Comparison of ENCODE assay signal across 15 cellular contexts in the genomic region with DNA sequence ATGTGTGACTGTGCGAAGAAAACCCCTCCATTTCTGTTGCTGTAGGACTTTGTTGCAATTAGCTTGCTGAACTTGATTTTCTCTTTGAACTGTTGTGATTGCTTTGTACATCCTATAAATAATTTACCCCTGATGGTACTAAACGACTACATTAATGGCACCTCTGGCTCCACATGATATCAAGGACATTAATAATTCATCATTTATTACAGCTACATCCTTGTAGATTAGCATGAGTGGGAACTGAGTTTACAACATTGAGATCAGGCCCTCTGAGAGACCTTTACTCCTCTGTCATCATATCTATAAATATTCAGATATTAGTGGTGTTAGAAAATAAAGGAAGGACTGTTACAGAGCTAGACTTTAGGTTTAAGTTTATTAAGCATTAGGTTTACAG. TPM values are rescaled to one million over a fixed set of nuclear protein-coding genes. Genes with fewer than 3 reads are reported as not detected.
DNase-seq lines count a peak whose midpoint lies in the region; ATAC-seq and TF ChIP-seq lines count a peak whose summit lies in the region.
"Had no signal": no experiment of that assay in that cellular context is flagged by ENCODE, and none has a peak within 500 bp of the region (broad histone marks: within the 10 kb centered on the region; RNA-seq: fewer than 3 reads in every experiment).

No MANE protein-coding gene starts in this region.

- no peaks in the 10 kb centered on the region for H3K36me3 ChIP-seq in right atrium auricular region

- H3K36me3 Mint-ChIP-seq in nephron progenitor cell (ENCODE audit: low read depth): peaks cover 43% of the 10 kb centered on the region
- peaks cover 21% of the 10 kb centered on the region for H3K36me3 Mint-ChIP-seq in stimulated activated effector memory CD8-positive, alpha-beta T cell treated with anti-CD3 and anti-CD28 coated beads, Interleukin-12 subunit alpha, Interleukin-12 subunit beta, amount 100 ng/mL, for 72 hours

- H3K4me3 ChIP-seq in right atrium auricular region: no peak overlapping the region
- H3K4me3 ChIP-seq: BLaER1 treated with 17β-estradiol and CSF1 and Interleukin-3, amounts not matched to agents 10 nM and 100 nM; GM23338 had no signal

- no peak overlapping the region for H3K4me3 Mint-ChIP-seq in nephron progenitor cell
- no peak overlapping the region for H3K4me3 Mint-ChIP-seq in stimulated activated effector memory CD8-positive, alpha-beta T cell treated with anti-CD3 and anti-CD28 coated beads, Interleukin-12 subunit alpha, Interleukin-12 subunit beta, amount 100 ng/mL, for 72 hours
- H3K4me3 Mint-ChIP-seq: B cell; CD8-positive, alpha-beta memory T cell; GM23338 had no signal

- H3K4me1 Mint-ChIP-seq in nephron progenitor cell: peaks cover 10% of the 10 kb centered on the region
- peaks cover 10% of the 10 kb centered on the region for H3K4me1 Mint-ChIP-seq in stimulated activated effector memory CD8-positive, alpha-beta T cell treated with anti-CD3 and anti-CD28 coated beads, Interleukin-12 subunit alpha, Interleukin-12 subunit beta, amount 100 ng/mL, for 72 hours
- H3K4me1 Mint-ChIP-seq: GM23338 had no signal

- DNase-seq in right atrium auricular region (ENCODE audit: low spot score): no peak
- no peak for DNase-seq in Right ventricle myocardium superior
- no peak for DNase-seq in nephron progenitor cell
- DNase-seq in stimulated activated effector memory CD8-positive, alpha-beta T cell treated with anti-CD3 and anti-CD28 coated beads, Interleukin-12 subunit alpha, Interleukin-12 subunit beta, amount 100 ng/mL, for 72 hours (ENCODE audit: low spot score in 2 of 2): no peak
- no peak for DNase-seq in KG1 (lab: John Stamatoyannopoulos, UW)
- DNase-seq: 8988T; CD8-positive, alpha-beta memory T cell; COR-L47; HCEC 1CT had no signal

- H3K27me3 Mint-ChIP-seq in nephron progenitor cell (ENCODE audit: low read depth, poor library complexity): peaks cover 3% of the 10 kb centered on the region
- H3K27me3 Mint-ChIP-seq: B cell; CD8-positive, alpha-beta memory T cell had no signal

- peak overlapping the region; percentile 14 to 42 for H3K27ac ChIP-seq in right atrium auricular region
- H3K27ac ChIP-seq: BLaER1 treated with 17β-estradiol and CSF1 and Interleukin-3, amounts not matched to agents 10 nM and 100 nM; HL-60 had no signal

- H3K9me3 Mint-ChIP-seq in nephron progenitor cell: peaks cover 9% of the 10 kb centered on the region
- no peaks in the 10 kb centered on the region for H3K9me3 Mint-ChIP-seq in stimulated activated effector memory CD8-positive, alpha-beta T cell treated with anti-CD3 and anti-CD28 coated beads, Interleukin-12 subunit alpha, Interleukin-12 subunit beta, amount 100 ng/mL, for 72 hours
- H3K9me3 Mint-ChIP-seq: CD8-positive, alpha-beta memory T cell; GM23338 had no signal

- H3K4me1 ChIP-seq in right atrium auricular region: peaks cover 0 to 24% of the 10 kb centered on the region in 2 donors

- no peak for TF ChIP-seq CTCF in right atrium auricular region (IDR thresholded peaks at IDR 0.05)
- TF ChIP-seq CTCF in nephron progenitor cell (IDR thresholded peaks at IDR 0.05): no peak

- ATAC-seq in Right ventricle myocardium superior (ENCODE audit: poor library complexity) (no peak), GM21529 (IDR thresholded peaks at IDR 0.05; ENCODE audit: unreplicated experiment) (no peak), HG02571 (IDR thresholded peaks at IDR 0.05; ENCODE audit: unreplicated experiment) (no peak)
- no peak for ATAC-seq in stimulated activated effector memory CD8-positive, alpha-beta T cell treated with anti-CD3 and anti-CD28 coated beads, Interleukin-12 subunit alpha, Interleukin-12 subunit beta, amount 100 ng/mL, for 72 hours
- ATAC-seq: GM23338 had no signal

- intact Hi-C loops in Right ventricle myocardium superior (cut with DNase I): no loop called here

- peak overlapping the region; percentile 19 for H3K27ac Mint-ChIP-seq in nephron progenitor cell
- peak overlapping the region; percentile 8 for H3K27ac Mint-ChIP-seq in stimulated activated effector memory CD8-positive, alpha-beta T cell treated with anti-CD3 and anti-CD28 coated beads, Interleukin-12 subunit alpha, Interleukin-12 subunit beta, amount 100 ng/mL, for 72 hours
- H3K27ac Mint-ChIP-seq: B cell, GM23338 had no signal

- no peaks in the 10 kb centered on the region for H3K9me3 ChIP-seq in right atrium auricular region

- no peaks in the 10 kb centered on the region for H3K27me3 ChIP-seq in right atrium auricular region
- H3K27me3 ChIP-seq: BLaER1 treated with 17β-estradiol and CSF1 and Interleukin-3, amounts not matched to agents 10 nM and 100 nM had no signal

RNA-seq across cellular contexts. Expression of gene LRIG2, which starts 13.6 kb away (rescaled TPM):
- total RNA-seq in right atrium auricular region (10 to 100 TPM in 1 of 2 donors, 1 to 10 TPM in 1; 7.1 to 10.4 TPM), Right ventricle myocardium superior (6.7 TPM)
